16 cellular contexts compared by ENCODE assay signal in the genomic region with DNA sequence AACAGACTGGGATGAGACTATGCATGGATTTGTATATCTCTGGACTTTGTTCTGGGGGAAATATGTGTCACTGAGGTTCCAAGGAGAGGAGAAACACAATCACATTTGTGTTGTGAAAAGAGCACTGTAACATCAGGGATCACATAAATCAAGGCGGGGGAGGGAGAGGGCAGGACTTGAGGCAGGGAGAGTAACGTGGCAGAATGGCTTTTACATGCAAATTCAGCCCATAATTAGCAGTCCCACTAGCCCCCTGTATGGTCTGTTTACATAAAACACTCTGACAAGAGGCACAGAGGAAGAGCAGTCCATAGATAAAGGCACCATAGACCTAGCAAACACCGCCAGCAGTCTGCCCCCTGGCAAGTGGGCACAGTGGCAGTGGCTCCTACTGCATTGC.
"Had no signal": no experiment of that assay in that cellular context is flagged by ENCODE, and none has a peak within 500 bp of the region (broad histone marks: within the 10 kb centered on the region; RNA-seq: fewer than 3 reads in every experiment).

No MANE protein-coding gene starts in this region.

- ATAC-seq: activated naive CD8-positive, alpha-beta T cell treated with anti-CD3 and anti-CD28 coated beads, Interleukin-2, amount 50 U/mL, for 24 hours; effector memory CD8-positive, alpha-beta T cell; left cardiac atrium; mucosa of descending colon; natural killer cell; sciatic nerve; stimulated activated naive B cell treated with anti-CD40 and anti-IgM and Interleukin-4, amounts not matched to agents 10 μg/mL and 1 μg/mL and 100 μg/mL, for 72 hours had no signal

- H3K27ac ChIP-seq: tibial nerve had no signal

- H3K27ac Mint-ChIP-seq: activated B cell treated with CpG ODN at 0.5 μM for 24 hours; activated CD4-positive, alpha-beta T cell treated with anti-CD3 and anti-CD28 coated beads, Interleukin-2, amount 10 ng/mL, durations not matched to agents 24 days and 14 days; activated naive CD8-positive, alpha-beta T cell treated with anti-CD3 and anti-CD28 coated beads, Interleukin-2, amount 50 U/mL, for 24 hours; activated T-helper 1 cell treated with anti-CD3 and anti-CD28 coated beads, Interleukin-12 subunit alpha, Interleukin-12 subunit beta, Interleukin-2, Interleukin-4 antibody, amounts not matched to agents 30 ng/mL and 10 ng/mL and 1 ng/mL, durations not matched to agents 14 hours and 24 hours and 36 hours; effector memory CD8-positive, alpha-beta T cell; natural killer cell; stimulated activated naive B cell treated with anti-CD40 and anti-IgM and Interleukin-4, amounts not matched to agents 10 μg/mL and 1 μg/mL and 100 μg/mL, for 72 hours had no signal

- H3K36me3 Mint-ChIP-seq: natural killer cell had no signal

- H3K27me3 ChIP-seq: tibial nerve had no signal

- H3K4me1 Mint-ChIP-seq: activated B cell treated with CpG ODN at 0.5 μM for 24 hours; activated CD4-positive, alpha-beta T cell treated with anti-CD3 and anti-CD28 coated beads, Interleukin-2, amount 10 ng/mL, durations not matched to agents 24 days and 14 days; activated naive CD8-positive, alpha-beta T cell treated with anti-CD3 and anti-CD28 coated beads, Interleukin-2, amount 50 U/mL, for 24 hours; natural killer cell; stimulated activated naive B cell treated with anti-CD40 and anti-IgM and Interleukin-4, amounts not matched to agents 10 μg/mL and 1 μg/mL and 100 μg/mL, for 72 hours had no signal

- H3K4me3 Mint-ChIP-seq: activated B cell treated with CpG ODN at 0.5 μM for 24 hours; activated CD4-positive, alpha-beta T cell treated with anti-CD3 and anti-CD28 coated beads, Interleukin-2, amount 10 ng/mL, durations not matched to agents 24 days and 14 days; activated naive CD8-positive, alpha-beta T cell treated with anti-CD3 and anti-CD28 coated beads, Interleukin-2, amount 50 U/mL, for 24 hours; activated T-helper 1 cell treated with anti-CD3 and anti-CD28 coated beads, Interleukin-12 subunit alpha, Interleukin-12 subunit beta, Interleukin-2, Interleukin-4 antibody, amounts not matched to agents 30 ng/mL and 10 ng/mL and 1 ng/mL, durations not matched to agents 14 hours and 24 hours and 36 hours; effector memory CD8-positive, alpha-beta T cell; natural killer cell; stimulated activated naive B cell treated with anti-CD40 and anti-IgM and Interleukin-4, amounts not matched to agents 10 μg/mL and 1 μg/mL and 100 μg/mL, for 72 hours had no signal

- H3K4me3 ChIP-seq: lung, mucosa of descending colon, tibial nerve had no signal

- DNase-seq: activated B cell treated with CpG ODN at 0.5 μM for 24 hours; activated CD4-positive, alpha-beta T cell treated with anti-CD3 and anti-CD28 coated beads, Interleukin-2, amount 10 ng/mL, durations not matched to agents 24 days and 14 days; activated naive CD4-positive, alpha-beta T cell; activated naive CD8-positive, alpha-beta T cell treated with anti-CD3 and anti-CD28 coated beads, Interleukin-2, amount 50 U/mL, for 24 hours; cortex of kidney; effector memory CD8-positive, alpha-beta T cell; hypothalamus; left cardiac atrium; mucosa of descending colon; natural killer cell; stimulated activated CD4-positive, alpha-beta T cell treated with anti-CD3 and anti-CD28 coated beads, Interleukin-2, amount 100 ng/mL, for 24 hours; stimulated activated naive B cell treated with anti-CD40 and anti-IgM and Interleukin-4, amounts not matched to agents 10 μg/mL and 1 μg/mL and 100 μg/mL, for 72 hours had no signal

- H3K9me3 ChIP-seq: mucosa of descending colon had no signal

- H3K9me3 Mint-ChIP-seq: activated CD4-positive, alpha-beta T cell treated with anti-CD3 and anti-CD28 coated beads, Interleukin-2, amount 10 ng/mL, durations not matched to agents 24 days and 14 days; activated T-helper 1 cell treated with anti-CD3 and anti-CD28 coated beads, Interleukin-12 subunit alpha, Interleukin-12 subunit beta, Interleukin-2, Interleukin-4 antibody, amounts not matched to agents 30 ng/mL and 10 ng/mL and 1 ng/mL, durations not matched to agents 14 hours and 24 hours and 36 hours; effector memory CD8-positive, alpha-beta T cell; natural killer cell had no signal
